9 cellular contexts compared by ENCODE assay signal in the genomic region with DNA sequence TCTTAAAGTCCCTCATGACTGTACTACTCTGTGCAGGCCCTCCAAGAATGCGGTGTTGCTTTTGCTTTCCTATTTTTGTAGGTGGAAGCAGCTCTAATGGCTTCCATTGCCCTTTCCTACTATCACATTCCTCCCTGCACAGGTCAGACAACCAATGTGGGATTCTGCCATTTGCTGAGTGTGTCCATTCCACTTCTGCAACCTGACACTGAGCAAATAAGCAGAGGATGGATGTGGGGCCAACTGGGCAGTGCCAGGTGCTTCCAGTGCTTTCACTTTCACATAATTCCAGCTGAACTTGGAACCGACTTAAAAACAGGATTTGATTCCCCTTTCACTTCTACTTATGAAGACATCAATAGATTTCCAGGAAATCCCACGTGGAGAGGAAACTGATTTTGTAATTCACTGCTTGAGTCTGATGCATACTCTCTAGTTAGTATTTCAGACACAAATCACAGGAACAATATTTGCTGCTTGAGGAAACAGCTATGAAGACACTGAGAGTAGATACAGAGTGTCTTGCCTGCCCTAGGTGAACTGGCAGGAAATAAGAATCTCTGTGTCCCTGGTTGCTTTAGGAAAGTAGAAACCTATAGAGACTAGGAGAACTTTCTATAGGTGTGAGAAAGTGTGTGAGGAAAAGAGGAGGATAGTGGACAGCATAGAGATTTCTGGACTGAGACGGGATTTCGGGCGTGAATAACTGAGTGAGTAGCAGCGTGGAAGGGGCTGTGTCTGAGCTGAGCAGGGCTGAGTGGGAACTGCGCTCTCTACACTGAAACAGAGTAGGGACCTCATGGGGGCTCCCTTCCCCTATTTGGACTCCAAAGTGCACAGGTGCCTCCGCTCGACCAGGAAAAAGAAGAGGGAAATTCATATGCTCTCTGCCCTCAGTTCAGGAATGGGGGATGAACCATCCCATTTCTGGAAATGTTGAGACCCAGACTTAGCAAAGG. TPM values are rescaled to one million over a fixed set of nuclear protein-coding genes. Genes with fewer than 3 reads are reported as not detected.
DNase-seq lines count a peak whose midpoint lies in the region; ATAC-seq and TF ChIP-seq lines count a peak whose summit lies in the region.
"Had no signal": no experiment of that assay in that cellular context is flagged by ENCODE, and none has a peak within 500 bp of the region (broad histone marks: within the 10 kb centered on the region; RNA-seq: fewer than 3 reads in every experiment).

No MANE protein-coding gene starts in this region.

- H3K4me1 ChIP-seq in liver (ENCODE audit: control insufficient read depth in 4 of 4, insufficient read depth in 4 of 4, low read length in 3 of 4): peaks cover 0 to 8% (median 4%) of the 10 kb centered on the region in 4 donors
- H3K4me1 ChIP-seq in trophoblast cell (ENCODE audit: control insufficient read depth in 1 of 2, insufficient read depth in 2 of 2, low read length in 2 of 2): no peaks in the 10 kb centered on the region

- no peaks in the 10 kb centered on the region for H3K79me2 ChIP-seq in trophoblast cell (ENCODE audit: control insufficient read depth, insufficient read depth, low read length, poor library complexity)

- H3K27me3 ChIP-seq in liver (ENCODE audit: control insufficient read depth in 4 of 4, insufficient read depth in 4 of 4, low read length in 3 of 4) (no peaks in the 10 kb centered on the region), trophoblast cell (ENCODE audit: insufficient read depth, low read length) (no peaks in the 10 kb centered on the region)

- ATAC-seq in HG03135 (IDR thresholded peaks at IDR 0.05; ENCODE audit: unreplicated experiment): no peak
- ATAC-seq in HG03139 (IDR thresholded peaks at IDR 0.05; ENCODE audit: unreplicated experiment): no peak

- 75% methylated on average over 10 of the region's 10 CpGs for WGBS in liver
- no CpG with 5 or more reads among the region's 10 CpGs for WGBS in trophoblast cell (ENCODE audit: extremely low coverage, insufficient coverage, insufficient read length)

- H3K36me3 ChIP-seq in liver (ENCODE audit: control insufficient read depth in 4 of 4, insufficient read depth in 3 of 4, low read depth in 1 of 4, low read length in 3 of 4): no peaks in the 10 kb centered on the region
- H3K36me3 ChIP-seq in trophoblast cell (ENCODE audit: control insufficient read depth in 1 of 2, insufficient read depth in 2 of 2, low read length in 2 of 2): no peaks in the 10 kb centered on the region

- TF ChIP-seq CTCF in LNCaP clone FGC (IDR thresholded peaks at IDR 0.05; ENCODE audit: control insufficient read depth, extremely low read depth, insufficient read depth) (no peak), VCaP (conservative IDR thresholded peaks at IDR 0.05) (no peak), liver (IDR thresholded peaks at IDR 0.05; ENCODE audit: low read depth, low read length, missing input control) (no peak)

- no peak overlapping the region for H3K4ac ChIP-seq in trophoblast cell (ENCODE audit: low read depth, low read length)

- no peak overlapping the region for H4K12ac ChIP-seq in trophoblast cell (ENCODE audit: low read depth, low read length)

- no peak overlapping the region for H3K23ac ChIP-seq in trophoblast cell (ENCODE audit: low read length)

- H3K18ac ChIP-seq in trophoblast cell (ENCODE audit: low read length): no peak overlapping the region

- DNase-seq in DMS153 (lab: John Stamatoyannopoulos, UW) (peak; percentile 79), LNCaP clone FGC (ENCODE audit: low read depth) (peak; percentile 87), trophoblast cell (no peak), GM19240 (ENCODE audit: insufficient read length, low spot score) (no peak)

- H4K8ac ChIP-seq in trophoblast cell (ENCODE audit: low read depth, low read length): no peak overlapping the region

- H3K79me1 ChIP-seq in trophoblast cell (ENCODE audit: low read length): no peaks in the 10 kb centered on the region

- H2BK120ac ChIP-seq in trophoblast cell (ENCODE audit: insufficient read depth, low read length, poor library complexity): no peak overlapping the region

- H3K9me3 ChIP-seq in liver (ENCODE audit: control insufficient read depth in 4 of 4, low read length in 3 of 4) (no peaks in the 10 kb centered on the region), trophoblast cell (ENCODE audit: insufficient read depth, low read depth, low read length) (no peaks in the 10 kb centered on the region)

- H3K14ac ChIP-seq in trophoblast cell (ENCODE audit: low read length): no peak overlapping the region

- H3K27ac ChIP-seq in VCaP: peak overlapping the region; percentile 88
- H3K27ac ChIP-seq in liver (ENCODE audit: low read depth in 1 of 2, low read length in 2 of 2): peak overlapping the region; percentile 1 to 15
- no peak overlapping the region for H3K27ac ChIP-seq in trophoblast cell (ENCODE audit: low read depth, low read length)

- no peak overlapping the region for H2BK5ac ChIP-seq in trophoblast cell (ENCODE audit: low read depth, low read length, poor library complexity)

- H2BK12ac ChIP-seq in trophoblast cell (ENCODE audit: low read length): no peak overlapping the region

- H2AK5ac ChIP-seq in trophoblast cell (ENCODE audit: low read length): no peak overlapping the region

- H3K4me3 ChIP-seq in LNCaP clone FGC (ENCODE audit: low read depth, low read length) (peak overlapping the region; percentile 11; the same call in 1 of the 2 replicates), liver (ENCODE audit: low read depth in 1 of 3, low read length in 3 of 3) (peak overlapping the region in 2 of 3 donors; percentile 3 to 44), trophoblast cell (ENCODE audit: low read depth, low read length) (no peak overlapping the region)

- no peak overlapping the region for H3K4me2 ChIP-seq in trophoblast cell (ENCODE audit: low read length)

- H2AFZ ChIP-seq in trophoblast cell (ENCODE audit: insufficient read depth, low read length, poor library complexity): no peak overlapping the region

- no peak overlapping the region for H3K9ac ChIP-seq in liver (ENCODE audit: low read depth in 1 of 2, low read length in 2 of 2)
- H3K9ac ChIP-seq in trophoblast cell (ENCODE audit: low read length): no peak overlapping the region

- H4K91ac ChIP-seq in trophoblast cell (ENCODE audit: low read depth, low read length): no peak overlapping the region

- no peak for TF ChIP-seq RAD21 in liver (IDR thresholded peaks at IDR 0.05)

TF ChIP-seq in liver, 16 proteins besides CTCF, POLR2A, EP300 and RAD21 (continues in another document):
- TF ChIP-seq TAF1 (conservative IDR thresholded peaks at IDR 0.05) (no peak), NR2F2 (IDR thresholded peaks at IDR 0.05) (no peak), RXRA (IDR thresholded peaks at IDR 0.05) (peak; percentile 46 to 54), SP1 (IDR thresholded peaks at IDR 0.05) (peak; percentile 82), JUND (IDR thresholded peaks at IDR 0.05) (peak; percentile 33 to 46), YY1 (IDR thresholded peaks at IDR 0.05) (peak; percentile 94), HNF4G (IDR thresholded peaks at IDR 0.05) (no peak), FOXA2 (IDR thresholded peaks at IDR 0.05) (peak; percentile 92), GABPA (IDR thresholded peaks at IDR 0.05 in 1 of 2, conservative IDR thresholded peaks at IDR 0.05 in 1 of 2) (no peak), FOXA1 (IDR thresholded peaks at IDR 0.05) (peak; percentile 93)
- TF ChIP-seq, protein P1, sequence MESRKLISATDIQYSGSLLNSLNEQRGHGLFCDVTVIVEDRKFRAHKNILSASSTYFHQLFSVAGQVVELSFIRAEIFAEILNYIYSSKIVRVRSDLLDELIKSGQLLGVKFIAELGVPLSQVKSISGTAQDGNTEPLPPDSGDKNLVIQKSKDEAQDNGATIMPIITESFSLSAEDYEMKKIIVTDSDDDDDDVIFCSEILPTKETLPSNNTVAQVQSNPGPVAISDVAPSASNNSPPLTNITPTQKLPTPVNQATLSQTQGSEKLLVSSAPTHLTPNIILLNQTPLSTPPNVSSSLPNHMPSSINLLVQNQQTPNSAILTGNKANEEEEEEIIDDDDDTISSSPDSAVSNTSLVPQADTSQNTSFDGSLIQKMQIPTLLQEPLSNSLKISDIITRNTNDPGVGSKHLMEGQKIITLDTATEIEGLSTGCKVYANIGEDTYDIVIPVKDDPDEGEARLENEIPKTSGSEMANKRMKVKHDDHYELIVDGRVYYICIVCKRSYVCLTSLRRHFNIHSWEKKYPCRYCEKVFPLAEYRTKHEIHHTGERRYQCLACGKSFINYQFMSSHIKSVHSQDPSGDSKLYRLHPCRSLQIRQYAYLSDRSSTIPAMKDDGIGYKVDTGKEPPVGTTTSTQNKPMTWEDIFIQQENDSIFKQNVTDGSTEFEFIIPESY (IDR thresholded peaks at IDR 0.05): peak; percentile 61
- TF ChIP-seq, protein P2, sequence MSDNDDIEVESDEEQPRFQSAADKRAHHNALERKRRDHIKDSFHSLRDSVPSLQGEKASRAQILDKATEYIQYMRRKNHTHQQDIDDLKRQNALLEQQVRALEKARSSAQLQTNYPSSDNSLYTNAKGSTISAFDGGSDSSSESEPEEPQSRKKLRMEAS (IDR thresholded peaks at IDR 0.05): peak; percentile 57
- TF ChIP-seq, protein P3, sequence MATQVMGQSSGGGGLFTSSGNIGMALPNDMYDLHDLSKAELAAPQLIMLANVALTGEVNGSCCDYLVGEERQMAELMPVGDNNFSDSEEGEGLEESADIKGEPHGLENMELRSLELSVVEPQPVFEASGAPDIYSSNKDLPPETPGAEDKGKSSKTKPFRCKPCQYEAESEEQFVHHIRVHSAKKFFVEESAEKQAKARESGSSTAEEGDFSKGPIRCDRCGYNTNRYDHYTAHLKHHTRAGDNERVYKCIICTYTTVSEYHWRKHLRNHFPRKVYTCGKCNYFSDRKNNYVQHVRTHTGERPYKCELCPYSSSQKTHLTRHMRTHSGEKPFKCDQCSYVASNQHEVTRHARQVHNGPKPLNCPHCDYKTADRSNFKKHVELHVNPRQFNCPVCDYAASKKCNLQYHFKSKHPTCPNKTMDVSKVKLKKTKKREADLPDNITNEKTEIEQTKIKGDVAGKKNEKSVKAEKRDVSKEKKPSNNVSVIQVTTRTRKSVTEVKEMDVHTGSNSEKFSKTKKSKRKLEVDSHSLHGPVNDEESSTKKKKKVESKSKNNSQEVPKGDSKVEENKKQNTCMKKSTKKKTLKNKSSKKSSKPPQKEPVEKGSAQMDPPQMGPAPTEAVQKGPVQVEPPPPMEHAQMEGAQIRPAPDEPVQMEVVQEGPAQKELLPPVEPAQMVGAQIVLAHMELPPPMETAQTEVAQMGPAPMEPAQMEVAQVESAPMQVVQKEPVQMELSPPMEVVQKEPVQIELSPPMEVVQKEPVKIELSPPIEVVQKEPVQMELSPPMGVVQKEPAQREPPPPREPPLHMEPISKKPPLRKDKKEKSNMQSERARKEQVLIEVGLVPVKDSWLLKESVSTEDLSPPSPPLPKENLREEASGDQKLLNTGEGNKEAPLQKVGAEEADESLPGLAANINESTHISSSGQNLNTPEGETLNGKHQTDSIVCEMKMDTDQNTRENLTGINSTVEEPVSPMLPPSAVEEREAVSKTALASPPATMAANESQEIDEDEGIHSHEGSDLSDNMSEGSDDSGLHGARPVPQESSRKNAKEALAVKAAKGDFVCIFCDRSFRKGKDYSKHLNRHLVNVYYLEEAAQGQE (IDR thresholded peaks at IDR 0.05): peak; percentile 9

RNA-seq across cellular contexts. Expression of a gene that starts 22.5 kb away (rescaled TPM):
- not detected for total RNA-seq in liver
- not detected for polyA plus RNA-seq in liver
- polyA plus RNA-seq in trophoblast cell (2013): 255 and 289 TPM in 2 replicates
- total RNA-seq: urinary bladder had no signal
- polyA plus RNA-seq: urinary bladder had no signal

RNA-seq across cellular contexts. Expression of a gene that starts 26.1 kb away (rescaled TPM):
- total RNA-seq in liver: not detected
- not detected for polyA plus RNA-seq in liver
- 0.92 and 0.97 TPM in 2 replicates for polyA plus RNA-seq in trophoblast cell (2013)
- total RNA-seq: urinary bladder had no signal
- polyA plus RNA-seq: urinary bladder had no signal

RNA-seq across cellular contexts. Expression of a gene that starts 59.6 kb away (rescaled TPM):
- 10 to 100 TPM in 1 of 2 donors, not detected in 1; 13.6 TPM for total RNA-seq in liver
- under 1 TPM in 1 of 2 donors, not detected in 1; 0.60 TPM for polyA plus RNA-seq in liver
- polyA plus RNA-seq in trophoblast cell (2013): not detected in 2 replicates
- polyA plus RNA-seq: urinary bladder had no signal

Comparison
In these comparisons a context has a peak if more than half of its experiments do, and no peak if none do; other contexts are left out.
1. DNase-seq: peak in DMS153 (single experiment) and LNCaP clone FGC (single experiment); none in trophoblast cell (0 of 2) and GM19240 (single experiment).